8 cellular contexts compared by ENCODE assay signal in the genomic region with DNA sequence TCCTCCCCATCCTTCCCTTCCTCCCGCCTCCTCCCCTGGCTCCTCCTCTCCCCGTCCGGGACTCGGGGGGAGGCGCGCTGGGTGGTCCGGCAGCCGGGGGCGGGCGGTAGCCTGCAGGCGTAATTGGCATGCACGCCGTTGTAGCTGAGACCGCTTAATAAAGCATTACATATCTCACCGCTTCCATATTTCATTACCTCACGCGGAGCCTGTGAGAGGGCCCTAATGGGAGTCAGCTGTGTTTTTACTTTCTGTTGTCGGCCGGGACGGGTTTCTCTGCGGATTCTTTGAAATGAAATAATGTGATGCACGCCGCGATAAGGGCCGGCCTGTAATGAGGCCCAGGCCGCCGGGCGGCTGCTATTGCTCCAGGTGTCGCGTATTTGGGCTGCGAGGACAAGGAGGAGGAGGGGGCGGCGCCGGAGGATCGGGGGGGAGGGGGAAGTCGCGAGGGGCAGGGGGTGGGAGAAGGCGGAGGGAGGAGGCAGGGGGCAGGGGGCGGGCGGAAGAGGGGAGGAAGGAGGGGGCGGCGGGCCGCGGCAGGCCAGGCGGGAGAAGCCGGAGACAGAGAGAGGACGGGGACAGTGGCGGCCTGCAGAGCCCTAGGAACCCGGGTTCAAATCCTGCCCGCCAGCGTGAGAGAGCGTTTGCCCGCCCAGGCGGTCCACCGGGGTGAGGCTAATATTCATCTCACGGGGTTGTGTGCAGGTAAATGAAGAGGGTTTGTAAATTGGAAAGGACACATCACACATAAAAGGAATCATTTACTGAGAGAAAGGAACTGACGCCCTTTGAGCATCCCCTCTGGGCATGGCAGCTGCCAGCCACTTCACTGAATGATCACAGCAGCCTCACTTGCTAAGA.
DNase-seq lines count a peak whose midpoint lies in the region; ATAC-seq, FAIRE-seq and TF ChIP-seq lines count a peak whose summit lies in the region.

No MANE protein-coding gene starts in this region.

- no peak for TF ChIP-seq CTCF in tibial artery (IDR thresholded peaks at IDR 0.05)

- peak; percentile 88 for FAIRE-seq in endometrium (lab: Jason Lieb, UNC)

- peaks cover 27% of the 10 kb centered on the region for H3K4me1 ChIP-seq in mesodermal cell (ENCODE audit: control insufficient read depth, insufficient read depth, low read length, poor library complexity, severe bottlenecking)
- peaks cover 0 to 51% (median 26%) of the 10 kb centered on the region in 4 donors for H3K4me1 ChIP-seq in tibial artery

- H3K27me3 ChIP-seq in tibial artery: no peaks in the 10 kb centered on the region

- WGBS in mesodermal cell (ENCODE audit: insufficient coverage in 2 of 2), 2 experiments: 2 to 8% methylated on average over 13 to 18 of the region's 57 CpGs

- H3K9me3 ChIP-seq in mesodermal cell (ENCODE audit: control insufficient read depth, low read length): peaks cover 15% of the 10 kb centered on the region
- peaks cover 0 to 10% (median 7%) of the 10 kb centered on the region in 3 donors for H3K9me3 ChIP-seq in tibial artery

- DNase-seq in ELR (ENCODE audit: low read depth): peak; percentile 51
- peak; percentile 47 for DNase-seq in NCI-H345 treated with DMSO at 0.1 percent for 48 hours (lab: John Stamatoyannopoulos, UW; ENCODE audit: unreplicated experiment)
- DNase-seq in tibial artery: peak; percentile 45 to 83
- no peak for DNase-seq in stimulated activated CD4-positive, alpha-beta T cell treated with anti-CD3 and anti-CD28 coated beads, Interleukin-12 subunit alpha, Interleukin-12 subunit beta, amount 100 ng/mL, for 4 hours

- H3K27ac ChIP-seq in mesodermal cell (ENCODE audit: low read depth, low read length, severe bottlenecking) (peak overlapping the region; percentile 71), tibial artery (peak overlapping the region; percentile 74 to 83)

- ATAC-seq in GM21367 (IDR thresholded peaks at IDR 0.05; ENCODE audit: unreplicated experiment): no peak
- no peak for ATAC-seq in GM19455 (IDR thresholded peaks at IDR 0.05; ENCODE audit: unreplicated experiment)

- H3K36me3 ChIP-seq in mesodermal cell (ENCODE audit: control insufficient read depth, insufficient read depth, low read length) (no peaks in the 10 kb centered on the region), tibial artery (no peaks in the 10 kb centered on the region)

- intact Hi-C loops in tibial artery (cut with DNase I; ENCODE audit: low total_unique reads): no loop called here

- peak overlapping the region; percentile 31 for H3K4me3 ChIP-seq in mesodermal cell (ENCODE audit: extremely low read depth, insufficient read depth, low read length, poor library complexity, severe bottlenecking)
- H3K4me3 ChIP-seq in tibial artery: peak overlapping the region; percentile 44 to 51
